ENCODE assay signal across 8 cellular contexts in the genomic region with DNA sequence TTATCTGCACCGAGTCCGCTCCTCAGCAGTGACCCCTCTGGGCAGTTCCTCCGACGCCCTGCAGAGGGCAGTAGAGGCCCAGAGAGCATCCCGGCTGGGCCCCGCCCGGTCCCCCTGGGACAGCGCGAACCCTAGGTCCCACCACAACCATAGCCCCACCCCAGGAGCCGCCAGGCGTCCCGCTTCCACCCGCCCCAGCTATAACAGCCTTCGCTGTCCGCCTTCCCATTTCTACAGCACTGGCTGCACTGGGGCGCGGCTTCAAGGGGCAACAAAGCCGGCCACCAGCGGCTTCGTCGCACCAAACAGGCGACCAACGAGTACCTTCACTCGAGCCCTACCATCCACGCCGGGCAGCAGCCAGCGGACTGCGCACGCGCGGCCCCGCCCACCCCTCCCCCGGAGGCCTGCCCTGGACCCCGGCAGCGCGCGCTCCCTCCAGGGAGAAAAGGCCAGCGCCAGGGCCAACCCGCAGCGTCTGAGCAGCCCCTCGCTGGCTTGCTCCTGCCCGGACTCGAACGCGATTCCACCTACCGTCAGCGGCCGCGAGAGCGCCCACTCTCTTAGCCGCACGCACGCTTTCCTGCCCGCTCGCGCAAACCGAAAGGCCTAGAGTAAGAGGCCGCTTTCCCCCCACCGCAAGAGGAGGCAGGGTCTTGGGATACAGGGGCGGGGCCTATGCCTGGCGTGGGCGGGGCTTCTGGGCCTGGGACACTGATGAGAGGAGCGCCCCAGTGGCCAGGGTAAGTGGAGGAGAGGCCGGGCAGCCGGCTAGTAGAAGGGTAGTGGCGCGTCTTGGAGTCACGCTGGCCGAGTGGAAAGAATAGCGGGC. TPM values are rescaled to one million over a fixed set of nuclear protein-coding genes. Genes with fewer than 3 reads are reported as not detected.
A peak's percentile ranks its signal among the peaks of the same experiment; 100 is the strongest.
DNase-seq lines count a peak whose midpoint lies in the region; ATAC-seq, FAIRE-seq and TF ChIP-seq lines count a peak whose summit lies in the region.

A gene with protein sequence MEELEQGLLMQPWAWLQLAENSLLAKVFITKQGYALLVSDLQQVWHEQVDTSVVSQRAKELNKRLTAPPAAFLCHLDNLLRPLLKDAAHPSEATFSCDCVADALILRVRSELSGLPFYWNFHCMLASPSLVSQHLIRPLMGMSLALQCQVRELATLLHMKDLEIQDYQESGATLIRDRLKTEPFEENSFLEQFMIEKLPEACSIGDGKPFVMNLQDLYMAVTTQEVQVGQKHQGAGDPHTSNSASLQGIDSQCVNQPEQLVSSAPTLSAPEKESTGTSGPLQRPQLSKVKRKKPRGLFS (minus strand): TSS at position 630 of the 832 bp plus-strand sequence. CDS start 2,453 bp downstream, outside the sequence.

- no peaks in the 10 kb centered on the region for H3K27me3 ChIP-seq in left ventricle myocardium inferior (ENCODE audit: low read depth)
- H3K27me3 ChIP-seq in uterus: no peaks in the 10 kb centered on the region

- H3K9me3 ChIP-seq in left ventricle myocardium inferior (replicated peaks) (no peaks in the 10 kb centered on the region), uterus (no peaks in the 10 kb centered on the region)

- H3K36me3 ChIP-seq in left ventricle myocardium inferior (peaks cover 21% of the 10 kb centered on the region), uterus (no peaks in the 10 kb centered on the region)

- peak; percentile 96 for FAIRE-seq in GM12891 (lab: Jason Lieb, UNC)

- TF ChIP-seq CTCF in left ventricle myocardium inferior (IDR thresholded peaks at IDR 0.05; ENCODE audit: borderline replicate concordance) (no peak), uterus (IDR thresholded peaks at IDR 0.05) (peak; percentile 97 to 100 (median 98))

- ATAC-seq in HG02798 (IDR thresholded peaks at IDR 0.05; ENCODE audit: poor library complexity, unreplicated experiment): peak; percentile 89

- DNase-seq in GM12891 (ENCODE audit: insufficient read length, low spot score): peak; percentile 95
- peak; percentile 88 for DNase-seq in NCI-H1436 (lab: John Stamatoyannopoulos, UW)
- DNase-seq in T-helper 1 cell: peak; percentile 78 to 92 (median 84)
- peak; percentile 87 for DNase-seq in amniotic stem cell (lab: John Stamatoyannopoulos, UW)
- DNase-seq in left ventricle myocardium inferior: peak; percentile 98
- DNase-seq in pulmonary artery endothelial cell (ENCODE audit: low read depth, low spot score): peak; percentile 80
- DNase-seq in uterus: peak; percentile 98 to 99

- peak within 1 kb of the TSS; percentile 74 for H3K4me3 ChIP-seq in left ventricle myocardium inferior
- peak within 1 kb of the TSS; percentile 77 to 94 for H3K4me3 ChIP-seq in uterus

- H3K4me1 ChIP-seq in left ventricle myocardium inferior (peaks cover 15% of the 10 kb centered on the region), uterus (peaks cover 0 to 4% of the 10 kb centered on the region in 2 donors)

- intact Hi-C loops in left ventricle myocardium inferior (cut with micrococcal nuclease): loop anchor here (10.0 kb wide), 1 partner anchor 64 kb away; a partner anchor contains a TSS
- intact Hi-C loops in uterus (cut with DNase I; ENCODE audit: low total_unique reads): loop anchor here (5.0 kb wide), 1 partner anchor 137 kb away; no protein-coding TSS in a partner anchor

- TF ChIP-seq POLR2A in GM12891 (IDR thresholded peaks at IDR 0.05; ENCODE audit: low read depth, low read length) (peak; percentile 76; the same call in 1 of the 2 replicates), uterus (IDR thresholded peaks at IDR 0.05) (peak; percentile 31 to 69)

- H3K27ac ChIP-seq in left ventricle myocardium inferior (replicated peaks) (peak within 1 kb of the TSS; percentile 98), uterus (peak within 1 kb of the TSS; percentile 94 to 98)

TF ChIP-seq in GM12891, 5 proteins besides CTCF, POLR2A, EP300 and RAD21:
- 0 out of 2 replicates have a peak, but pooled peaks have one; percentile 45 for TF ChIP-seq TAF1 (IDR thresholded peaks at IDR 0.05; ENCODE audit: low read depth, low read length)
- peak; percentile 59; the same call in 1 of the 2 replicates for TF ChIP-seq POLR2AphosphoS5 (IDR thresholded peaks at IDR 0.05; ENCODE audit: low read depth, low read length)
- no peak for TF ChIP-seq SPI1 (IDR thresholded peaks at IDR 0.05; ENCODE audit: low read depth, low read length)
- no peak for TF ChIP-seq POU2F2 (IDR thresholded peaks at IDR 0.05; ENCODE audit: low read depth, low read length)
- TF ChIP-seq PAX5 (IDR thresholded peaks at IDR 0.05; ENCODE audit: insufficient read depth, low read length, severe bottlenecking): no peak

RNA-seq across cellular contexts. Expression of the gene that starts here (rescaled TPM):
- polyA plus RNA-seq in GM12891 (2012; ENCODE audit: low read depth, missing spikeins): 7.0 TPM
- 6.4 TPM for total RNA-seq in left ventricle myocardium inferior
- total RNA-seq in pulmonary artery endothelial cell: 16.4 and 26.3 TPM in 2 replicates
- 100 to 1,000 TPM in 1 of 4 donors, 10 to 100 TPM in 3; 15.0 to 162 (median 18.1) TPM for total RNA-seq in uterus

Comparison
In these comparisons a context has a peak if more than half of its experiments do, and no peak if none do; other contexts are left out.
1. Peak in every context shown above with its lines: DNase-seq, ATAC-seq, H3K4me3 ChIP-seq and H3K27ac ChIP-seq.